11 cellular contexts compared by ENCODE assay signal in the genomic region with DNA sequence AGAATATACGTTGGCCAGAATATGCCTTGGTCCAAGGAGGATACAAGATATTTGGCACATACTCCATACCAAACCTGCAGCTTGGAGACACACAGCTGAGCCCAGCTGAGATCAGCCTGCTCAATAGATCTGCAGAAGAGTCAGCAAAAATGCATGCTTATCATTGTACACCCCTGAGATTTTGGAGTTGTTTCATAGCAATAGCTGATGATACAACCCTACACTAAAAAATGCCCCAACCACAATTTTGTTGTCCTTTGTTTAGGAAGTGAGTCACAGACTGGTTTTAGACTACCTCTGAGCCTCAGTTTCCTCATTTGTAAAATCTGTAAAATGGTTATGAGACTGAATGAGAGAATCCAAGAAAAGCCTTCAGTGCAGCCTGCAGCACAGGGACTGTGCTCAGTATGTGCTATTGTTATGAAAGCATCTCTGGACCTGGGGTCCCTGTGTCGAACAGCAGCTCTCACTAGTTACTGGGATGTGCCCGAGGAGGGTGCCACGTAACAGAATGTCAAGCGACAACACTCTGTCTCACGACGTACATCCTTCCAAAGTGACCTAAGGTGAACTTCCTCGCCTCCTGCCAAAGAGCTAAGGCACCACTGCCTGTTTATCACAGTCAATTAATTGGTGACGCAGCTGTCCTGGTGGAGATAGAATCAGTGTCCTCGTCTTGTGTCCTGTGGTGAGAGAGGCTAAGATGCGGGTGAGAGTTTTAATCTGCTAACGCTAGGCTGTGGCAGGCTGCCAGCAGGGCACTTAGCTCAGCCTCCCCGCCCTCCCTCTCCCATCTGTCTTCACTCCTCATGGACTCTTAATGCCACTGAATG. TPM values are rescaled to one million over a fixed set of nuclear protein-coding genes. Genes with fewer than 3 reads are reported as not detected.
DNase-seq lines count a peak whose midpoint lies in the region; TF ChIP-seq lines count a peak whose summit lies in the region.
"Had no signal": no experiment of that assay in that cellular context is flagged by ENCODE, and none has a peak within 500 bp of the region (broad histone marks: within the 10 kb centered on the region; RNA-seq: fewer than 3 reads in every experiment).

No MANE protein-coding gene starts in this region.

- H3K4me3 ChIP-seq in esophagus squamous epithelium: no peak overlapping the region
- H3K4me3 ChIP-seq: SJSA1 had no signal

- no peaks in the 10 kb centered on the region for H3K27me3 ChIP-seq in esophagus squamous epithelium
- H3K27me3 ChIP-seq: SJSA1 had no signal

- no peaks in the 10 kb centered on the region for H3K9me3 ChIP-seq in esophagus squamous epithelium
- H3K9me3 ChIP-seq: SJSA1 had no signal

- H3K27me3 Mint-ChIP-seq in progenitor cell of endocrine pancreas (no peaks in the 10 kb centered on the region), osteocyte (ENCODE audit: unreplicated experiment) (no peaks in the 10 kb centered on the region)

- H3K36me3 Mint-ChIP-seq in progenitor cell of endocrine pancreas (ENCODE audit: insufficient read depth): peaks cover 2% of the 10 kb centered on the region
- peaks cover 1% of the 10 kb centered on the region for H3K36me3 Mint-ChIP-seq in osteocyte (ENCODE audit: unreplicated experiment)

- H3K4me3 Mint-ChIP-seq in progenitor cell of endocrine pancreas (ENCODE audit: low read depth): no peak overlapping the region
- no peak overlapping the region for H3K4me3 Mint-ChIP-seq in osteocyte (ENCODE audit: unreplicated experiment)

- peaks cover 0 to 19% (median 6%) of the 10 kb centered on the region in 3 donors for H3K4me1 ChIP-seq in esophagus squamous epithelium
- H3K4me1 ChIP-seq: SJSA1 had no signal

- peaks cover 2% of the 10 kb centered on the region for H3K4me1 Mint-ChIP-seq in progenitor cell of endocrine pancreas (ENCODE audit: low read depth)
- H3K4me1 Mint-ChIP-seq in osteocyte (ENCODE audit: unreplicated experiment): peaks cover 2% of the 10 kb centered on the region

- DNase-seq in GF-D8 (lab: John Stamatoyannopoulos, UW) (peak; percentile 43), NCI-H345 treated with DMSO at 0.1 percent for 48 hours (lab: John Stamatoyannopoulos, UW; ENCODE audit: unreplicated experiment) (peak; percentile 80), esophagus squamous epithelium (lab: John Stamatoyannopoulos, UW) (no peak), retina (peak; percentile 92), progenitor cell of endocrine pancreas (ENCODE audit: low spot score, unreplicated experiment) (no peak), HPDE6-E6E7 (ENCODE audit: extremely low spot score) (no peak), osteocyte (ENCODE audit: extremely low spot score, unreplicated experiment) (no peak)
- DNase-seq in activated CD4-positive, alpha-beta T cell treated with anti-CD3 and anti-CD28 coated beads, Interleukin-2, amount 50 U/mL, for 48 hours: no peak
- DNase-seq: stimulated activated CD4-positive, alpha-beta T cell treated with anti-CD3 and anti-CD28 coated beads, Interleukin-4, amount 100 ng/mL, for 1 hour had no signal

- H3K27ac ChIP-seq in esophagus squamous epithelium: peak overlapping the region in 3 of 4 donors; percentile 37 to 57 (median 54)
- H3K27ac ChIP-seq: SJSA1 had no signal

- intact Hi-C loops in esophagus squamous epithelium (cut with DNase I): loop anchor here (10.0 kb wide), 1 partner anchor 331 kb away; a partner anchor contains a TSS

- no peak for TF ChIP-seq CTCF in esophagus squamous epithelium (IDR thresholded peaks at IDR 0.05)
- TF ChIP-seq CTCF in progenitor cell of endocrine pancreas (IDR thresholded peaks at IDR 0.05; ENCODE audit: unreplicated experiment): no peak
- no peak for TF ChIP-seq CTCF in osteocyte (IDR thresholded peaks at IDR 0.05)

- no peak for TF ChIP-seq POLR2A in esophagus squamous epithelium (IDR thresholded peaks at IDR 0.05)

- 65 to 72% methylated on average over 12 to 13 of the region's 13 CpGs for WGBS in esophagus squamous epithelium, 2 donors

- peaks cover 0 to 6% (median 0%) of the 10 kb centered on the region in 3 donors for H3K36me3 ChIP-seq in esophagus squamous epithelium
- H3K36me3 ChIP-seq: SJSA1 had no signal

- no peaks in the 10 kb centered on the region for H3K9me3 Mint-ChIP-seq in progenitor cell of endocrine pancreas (ENCODE audit: low read depth)
- no peaks in the 10 kb centered on the region for H3K9me3 Mint-ChIP-seq in osteocyte (ENCODE audit: unreplicated experiment)

- no peak overlapping the region for H3K27ac Mint-ChIP-seq in progenitor cell of endocrine pancreas
- no peak overlapping the region for H3K27ac Mint-ChIP-seq in osteocyte (ENCODE audit: unreplicated experiment)

RNA-seq across cellular contexts. Expression of a gene that starts 18.2 kb away (rescaled TPM):
- total RNA-seq in esophagus squamous epithelium: 10 to 100 TPM in 1 of 4 donors, 1 to 10 TPM in 3; 4.7 to 11.3 (median 7.9) TPM
- 16.2 and 19.6 TPM in 2 replicates for total RNA-seq in progenitor cell of endocrine pancreas
- total RNA-seq in osteocyte: 9.2 and 9.3 TPM in 2 replicates

RNA-seq across cellular contexts. Expression of a gene that starts 59.2 kb away (rescaled TPM):
- not detected for total RNA-seq in esophagus squamous epithelium
- total RNA-seq in progenitor cell of endocrine pancreas: 1.3 and 1.5 TPM in 2 replicates
- not detected in 2 replicates for total RNA-seq in osteocyte
- total RNA-seq: endothelial cell of umbilical vein had no signal

Comparison
In these comparisons a context has a peak if more than half of its experiments do, and no peak if none do; other contexts are left out.
1. DNase-seq: peak in GF-D8 (single experiment), NCI-H345 treated with DMSO at 0.1 percent for 48 hours (single experiment) and retina (single experiment); none in esophagus squamous epithelium (single experiment), progenitor cell of endocrine pancreas (single experiment), HPDE6-E6E7 (single experiment), activated CD4-positive, alpha-beta T cell treated with anti-CD3 and anti-CD28 coated beads, Interleukin-2, amount 50 U/mL, for 48 hours (0 of 2) and osteocyte (single experiment).